In the genomic region with DNA sequence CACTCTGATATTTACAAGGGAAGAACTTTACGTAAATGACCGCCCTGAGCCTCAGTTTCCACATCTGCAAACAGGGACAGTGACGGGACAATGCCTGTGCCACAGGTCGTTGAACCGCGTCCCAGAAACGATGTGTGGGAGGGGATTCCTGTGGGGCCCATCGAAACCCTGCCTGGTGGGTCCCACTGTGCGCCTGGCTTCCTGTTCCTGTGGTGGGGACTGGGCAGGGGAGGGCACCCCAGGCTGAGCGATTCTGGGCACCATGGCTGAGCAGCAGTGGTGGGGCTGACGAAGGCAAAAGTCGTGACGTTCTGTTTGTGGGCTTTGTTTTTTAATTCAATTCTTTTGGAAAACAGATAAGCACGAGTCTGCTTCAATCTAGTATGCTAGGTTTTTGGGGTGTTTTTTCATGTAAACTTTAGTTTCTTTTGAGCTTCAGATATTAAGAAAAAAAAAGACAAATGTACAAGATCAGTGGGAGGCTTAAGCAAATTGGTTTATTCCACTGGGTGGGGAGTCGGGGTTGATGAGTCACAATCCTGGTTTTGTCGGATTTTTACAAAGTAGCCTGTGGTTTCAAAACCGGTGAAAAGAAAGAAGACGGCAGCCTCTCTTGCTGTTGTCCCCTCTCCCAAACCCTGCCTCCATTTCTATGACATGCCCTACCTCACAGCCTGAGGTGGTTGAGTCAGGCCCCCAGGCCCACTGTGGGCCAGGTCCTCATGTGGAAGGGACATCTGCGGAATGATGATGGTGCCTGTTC, we compare ENCODE assay signal across 16 cellular contexts. TPM values are rescaled to one million over a fixed set of nuclear protein-coding genes. Genes with fewer than 3 reads are reported as not detected.
A peak's percentile ranks its signal among the peaks of the same experiment; 100 is the strongest.
DNase-seq lines count a peak whose midpoint lies in the region; ATAC-seq and TF ChIP-seq lines count a peak whose summit lies in the region.
"Had no signal": no experiment of that assay in that cellular context is flagged by ENCODE, and none has a peak within 500 bp of the region (broad histone marks: within the 10 kb centered on the region; RNA-seq: fewer than 3 reads in every experiment).

No MANE protein-coding gene starts in this region.

- no peak overlapping the region for H3K4me3 Mint-ChIP-seq in activated CD8-positive, alpha-beta T cell treated with anti-CD3 and anti-CD28 coated beads for 36 hours
- no peak overlapping the region for H3K4me3 Mint-ChIP-seq in endodermal cell
- H3K4me3 Mint-ChIP-seq: naive thymus-derived CD4-positive, alpha-beta T cell had no signal

- intact Hi-C loops in activated CD8-positive, alpha-beta T cell treated with anti-CD3 and anti-CD28 coated beads for 36 hours (cut with micrococcal nuclease), result no loop called here

- no peaks in the 10 kb centered on the region for H3K36me3 Mint-ChIP-seq in activated CD8-positive, alpha-beta T cell treated with anti-CD3 and anti-CD28 coated beads for 36 hours (ENCODE audit: low read depth)
- H3K36me3 Mint-ChIP-seq in endodermal cell (ENCODE audit: low read depth), result no peaks in the 10 kb centered on the region
- H3K36me3 Mint-ChIP-seq: naive thymus-derived CD4-positive, alpha-beta T cell had no signal

- no peaks in the 10 kb centered on the region for H3K9me3 Mint-ChIP-seq in activated CD8-positive, alpha-beta T cell treated with anti-CD3 and anti-CD28 coated beads for 36 hours
- H3K9me3 Mint-ChIP-seq in endodermal cell, result no peaks in the 10 kb centered on the region

- POLR2A ChIA-PET in activated CD8-positive, alpha-beta T cell treated with anti-CD3 and anti-CD28 coated beads for 36 hours (lab: Charles Lee), result no interaction called here

- H3K27me3 Mint-ChIP-seq in activated CD8-positive, alpha-beta T cell treated with anti-CD3 and anti-CD28 coated beads for 36 hours, result peaks cover 45% of the 10 kb centered on the region
- no peaks in the 10 kb centered on the region for H3K27me3 Mint-ChIP-seq in endodermal cell (ENCODE audit: insufficient read depth)

- WGBS in endodermal cell (ENCODE audit: insufficient coverage in 1 of 2, insufficient read length in 1 of 2), 2 experiments, result 92% methylated on average over 8 to 19 of the region's 19 CpGs

- H3K27me3 ChIP-seq in BLaER1, result no peaks in the 10 kb centered on the region
- no peaks in the 10 kb centered on the region for H3K27me3 ChIP-seq in endodermal cell (ENCODE audit: control insufficient read depth, insufficient read depth, low read length, poor library complexity, severe bottlenecking)
- H3K27me3 ChIP-seq: Peyer's patch had no signal

- DNase-seq in LHCN-M2 (ENCODE audit: low read depth) (peak; percentile 18), iris pigment epithelial cell (ENCODE audit: low read depth) (peak; percentile 7), HPDE6-E6E7 (ENCODE audit: extremely low spot score) (no peak), endodermal cell (no peak), GM19240 (ENCODE audit: insufficient read length, low spot score) (no peak)
- peak; percentile 66 for DNase-seq in activated CD8-positive, alpha-beta T cell treated with anti-CD3 and anti-CD28 coated beads for 36 hours
- DNase-seq: activated CD8-positive, alpha-beta memory T cell treated with anti-CD3 and anti-CD28 coated beads, Interleukin-2, amount 50 U/mL, for 48 hours; amniotic stem cell; naive thymus-derived CD4-positive, alpha-beta T cell; Peyer's patch; substantia nigra had no signal

- peak overlapping the region; percentile 36 for H3K27ac Mint-ChIP-seq in activated CD8-positive, alpha-beta T cell treated with anti-CD3 and anti-CD28 coated beads for 36 hours
- H3K27ac Mint-ChIP-seq in endodermal cell, result no peak overlapping the region
- H3K27ac Mint-ChIP-seq: naive thymus-derived CD4-positive, alpha-beta T cell had no signal

- H3K4me3 ChIP-seq in BLaER1 (no peak overlapping the region), endodermal cell (ENCODE audit: low read length) (no peak overlapping the region)
- H3K4me3 ChIP-seq: lung, Peyer's patch had no signal

- CTCF ChIA-PET in activated CD8-positive, alpha-beta T cell treated with anti-CD3 and anti-CD28 coated beads for 36 hours (lab: Charles Lee), result no interaction called here

- H3K27ac ChIP-seq in BLaER1 (no peak overlapping the region), endodermal cell (ENCODE audit: low read depth, low read length) (no peak overlapping the region)
- H3K27ac ChIP-seq: Peyer's patch, VCaP had no signal

- no peaks in the 10 kb centered on the region for H3K9me3 ChIP-seq in BLaER1
- H3K9me3 ChIP-seq in endodermal cell (ENCODE audit: control insufficient read depth, low read length), result no peaks in the 10 kb centered on the region
- H3K9me3 ChIP-seq: Peyer's patch had no signal

- H3K9ac ChIP-seq in BLaER1 (no peak overlapping the region; the same call in 1 of the 2 replicates), endodermal cell (ENCODE audit: extremely low read depth, low read length, poor library complexity, severe bottlenecking) (no peak overlapping the region)

- H4K20me1 ChIP-seq in BLaER1, result no peaks in the 10 kb centered on the region

- peak; percentile 88 for ATAC-seq in activated CD8-positive, alpha-beta T cell treated with anti-CD3 and anti-CD28 coated beads for 36 hours
- ATAC-seq in GM21360 (IDR thresholded peaks at IDR 0.05; ENCODE audit: unreplicated experiment), result no peak
- ATAC-seq: naive thymus-derived CD4-positive, alpha-beta T cell had no signal

- H3K4me1 ChIP-seq in BLaER1, result peaks cover 28% of the 10 kb centered on the region
- no peaks in the 10 kb centered on the region for H3K4me1 ChIP-seq in endodermal cell (ENCODE audit: control insufficient read depth, insufficient read depth, low read length)
- H3K4me1 ChIP-seq: Peyer's patch had no signal

- TF ChIP-seq CTCF in activated CD8-positive, alpha-beta T cell treated with anti-CD3 and anti-CD28 coated beads for 36 hours (IDR thresholded peaks at IDR 0.05), result no peak
- TF ChIP-seq CTCF in endodermal cell (conservative IDR thresholded peaks at IDR 0.05), result no peak

- peak overlapping the region; percentile 72 for H3K4me2 ChIP-seq in BLaER1

- H3K4me1 Mint-ChIP-seq in activated CD8-positive, alpha-beta T cell treated with anti-CD3 and anti-CD28 coated beads for 36 hours (ENCODE audit: low read depth), result peaks cover 17% of the 10 kb centered on the region
- peaks cover 13% of the 10 kb centered on the region for H3K4me1 Mint-ChIP-seq in endodermal cell
- H3K4me1 Mint-ChIP-seq: naive thymus-derived CD4-positive, alpha-beta T cell had no signal

- H3K36me3 ChIP-seq in BLaER1 (no peaks in the 10 kb centered on the region), endodermal cell (ENCODE audit: control insufficient read depth, insufficient read depth, low read length) (no peaks in the 10 kb centered on the region)
- H3K36me3 ChIP-seq: Peyer's patch had no signal

RNA-seq across cellular contexts. Expression of gene GNAS-AS1, which starts 40.4 kb away (rescaled TPM):
- total RNA-seq in LHCN-M2 (2014; rRNA removed) (0.11 TPM in 1 of 2 replicates, not detected in the other), endodermal cell (1 to 10 TPM; 9.3 to 9.7 TPM)
- not detected for polyA plus RNA-seq in LHCN-M2 (2012)
- total RNA-seq in activated CD8-positive, alpha-beta T cell treated with anti-CD3 and anti-CD28 coated beads for 36 hours, result 1 to 10 TPM; 1.7 to 2.0 TPM
- polyA plus RNA-seq in endodermal cell (2013, experiment 1 of 2), result 3.9 TPM
- polyA plus RNA-seq in endodermal cell (2013, experiment 2 of 2), result 2.5 TPM
- total RNA-seq: posterior vena cava had no signal
- polyA plus RNA-seq: naive thymus-derived CD4-positive, alpha-beta T cell had no signal

RNA-seq across cellular contexts. Expression of gene GNAS, which starts 42.2 kb away (rescaled TPM):
- total RNA-seq in LHCN-M2 (2014; rRNA removed), result 462 and 481 TPM in 2 replicates
- 1,060 TPM for polyA plus RNA-seq in LHCN-M2 (2012)
- 100 to 1,000 TPM; 703 to 723 TPM for total RNA-seq in activated CD8-positive, alpha-beta T cell treated with anti-CD3 and anti-CD28 coated beads for 36 hours
- total RNA-seq in endodermal cell, result 1,000 to 10,000 TPM; 1,246 to 1,267 TPM
- polyA plus RNA-seq in endodermal cell (2013, experiment 1 of 2), result 1,275 TPM
- 1,251 TPM for polyA plus RNA-seq in endodermal cell (2013, experiment 2 of 2)

Comparison
In these comparisons a context has a peak if more than half of its experiments do, and no peak if none do; other contexts are left out.
1. DNase-seq: peak in LHCN-M2 (single experiment), activated CD8-positive, alpha-beta T cell treated with anti-CD3 and anti-CD28 coated beads for 36 hours (single experiment) and iris pigment epithelial cell (single experiment); none in HPDE6-E6E7 (single experiment), endodermal cell (single experiment) and GM19240 (single experiment).